8 cellular contexts compared by ENCODE assay signal in genomic region chr16:67666538-67667433, GRCh38. TPM values are rescaled to one million over a fixed set of nuclear protein-coding genes. Genes with fewer than 3 reads are reported as not detected.
DNase-seq lines count a peak whose midpoint lies in the region; ATAC-seq, FAIRE-seq and TF ChIP-seq lines count a peak whose summit lies in the region.

TSS of gene C16orf86 (plus strand) at chr16:67666814. CDS start at chr16:67666971, 157 bp downstream.
TSS of gene ENKD1 (minus strand) at chr16:67666750. CDS start at chr16:67666442, 308 bp downstream.

- no peak within 1 kb of the TSS for H2AFZ ChIP-seq in HCT116 (ENCODE audit: low read depth, low read length, poor library complexity, severe bottlenecking)

- RAD21 ChIA-PET in HCT116 (lab: Charles Lee; ENCODE audit: low non-redundant PET in 1 of 2, low total read pairs in 2 of 2, uncharacterized antibody in 2 of 2, unreplicated experiment in 2 of 2) = no interaction called here

- H3K9me2 ChIP-seq in HCT116 (ENCODE audit: insufficient read depth) = no peaks in the 10 kb centered on the region

- TF ChIP-seq CTCF in HCT116 (IDR thresholded peaks at IDR 0.05 in 2 of 3, conservative IDR thresholded peaks at IDR 0.05 in 1 of 3; ENCODE audit: borderline replicate concordance in 1 of 3, insufficient read depth in 1 of 3, low read depth in 2 of 3, low read length in 2 of 3) (no peak), VCaP (conservative IDR thresholded peaks at IDR 0.05) (no peak)

- no peaks in the 10 kb centered on the region for H3K27me3 ChIP-seq in HCT116 (ENCODE audit: insufficient read depth, low read length)
- H3K27me3 ChIP-seq in small intestine (ENCODE audit: control insufficient read depth in 2 of 2, insufficient read depth in 2 of 2, low read length in 2 of 2) = no peaks in the 10 kb centered on the region

- H3K9ac ChIP-seq in HCT116 (ENCODE audit: low read length) = peak within 1 kb of the TSS; percentile 78

- TF ChIP-seq RAD21 in HCT116 (IDR thresholded peaks at IDR 0.05; ENCODE audit: low read depth) = no peak

- no peak for TF ChIP-seq POLR2A in HCT116 (IDR thresholded peaks at IDR 0.05; ENCODE audit: borderline replicate concordance, extremely low read depth, insufficient read depth, insufficient read length)

- in situ Hi-C loops in T47D (cut with HindIII; ENCODE audit: low pct_unique_long_range_greater_than_20kb, low sequenced_read_pairs) = no loop called here

- ATAC-seq in HCT116 = peak; percentile 62
- no peak for ATAC-seq in GM18519 (IDR thresholded peaks at IDR 0.05; ENCODE audit: low FRiP score, unreplicated experiment)

- peak; percentile 83 for DNase-seq in ELR (ENCODE audit: low read depth)
- peak; percentile 32 for DNase-seq in HCT116 (ENCODE audit: low read depth, low spot score)
- peak; percentile 59 for DNase-seq in NCI-H1105 treated with DMSO at 0.1 percent for 48 hours (lab: John Stamatoyannopoulos, UW)
- DNase-seq in T47D (ENCODE audit: low read depth in 1 of 2, low spot score in 1 of 2) = peak; percentile 83 to 93
- peak; percentile 94 for DNase-seq in iPS-NIHi7 (ENCODE audit: extremely low spot score)
- DNase-seq in small intestine = peak; percentile 75

- FAIRE-seq in small intestine (lab: Jason Lieb, UNC) = no peak

- no peaks in the 10 kb centered on the region for H3K36me3 ChIP-seq in HCT116 (ENCODE audit: control insufficient read depth in 1 of 2, insufficient read depth in 2 of 2, low read length in 2 of 2)
- no peaks in the 10 kb centered on the region for H3K36me3 ChIP-seq in small intestine (ENCODE audit: control insufficient read depth in 2 of 2, insufficient read depth in 2 of 2, low read length in 2 of 2)

- peaks cover 5% of the 10 kb centered on the region; the same call in 1 of the 2 replicates for H3K79me2 ChIP-seq in HCT116 (ENCODE audit: insufficient read depth, low read length)

- peak within 1 kb of the TSS; percentile 63 to 71 for H3K4me3 ChIP-seq in HCT116 (replicated peaks in 1 of 2; ENCODE audit: low read depth in 1 of 2, low read length in 2 of 2)
- peak within 1 kb of the TSS; percentile 42 to 71 for H3K4me3 ChIP-seq in small intestine (ENCODE audit: low read depth in 1 of 2, low read length in 2 of 2)

- H4K20me1 ChIP-seq in HCT116 (ENCODE audit: insufficient read depth) = no peaks in the 10 kb centered on the region

- peak within 1 kb of the TSS; percentile 98 for H3K4me2 ChIP-seq in HCT116 (ENCODE audit: low read length)

- H3K4me1 ChIP-seq in HCT116 (ENCODE audit: control insufficient read depth in 1 of 2, insufficient read depth in 2 of 2, low read length in 2 of 2) = peaks cover 6 to 36% of the 10 kb centered on the region in 2 experiments; a peak in 3 of 4 replicates
- H3K4me1 ChIP-seq in small intestine (ENCODE audit: control insufficient read depth in 2 of 2, insufficient read depth in 1 of 2, low read depth in 1 of 2, low read length in 1 of 2) = no peaks in the 10 kb centered on the region

- no peaks in the 10 kb centered on the region for H3K9me3 ChIP-seq in HCT116 (ENCODE audit: control insufficient read depth in 1 of 2, insufficient read depth in 1 of 2, low read depth in 1 of 2, low read length in 2 of 2)
- H3K9me3 ChIP-seq in small intestine (ENCODE audit: control insufficient read depth, low read depth) = no peaks in the 10 kb centered on the region

- WGBS in small intestine, 3 donors = 6 to 16% (median 11%) methylated on average over 61 to 77 of the region's 77 CpGs

- CTCF ChIA-PET in HCT116 (lab: Charles Lee) = interaction anchor here (1.3 to 2.7 kb wide), 3 partner anchors 120 to 186 kb away, joined by 6 to 22 read pairs (median 7); partner anchors contain the start of gene ATP6V0D1

- POLR2A ChIA-PET in HCT116 (lab: Charles Lee) = no interaction called here

- intact Hi-C loops in HCT116 (cut with micrococcal nuclease) = loop anchor here (1.0 to 10.0 kb wide), 2 partner anchors 104 to 712 kb away; partner anchors contain the start of gene CTCF

- BruUV-seq in HCT116 (replicated peaks; lab: Mats Ljungman, UMichigan) = no TSS peak

- H3K27ac ChIP-seq in HCT116 (ENCODE audit: low read depth, low read length) (peak within 1 kb of the TSS; percentile 50; the same call in 1 of the 2 replicates), VCaP (peak within 1 kb of the TSS; percentile 76), small intestine (ENCODE audit: low read depth in 1 of 2, low read length in 1 of 2) (peak within 1 kb of the TSS; percentile 46 to 82)

TF ChIP-seq in HCT116, 20 proteins besides CTCF, POLR2A, EP300 and RAD21:
- TF ChIP-seq SIN3A (IDR thresholded peaks at IDR 0.05; ENCODE audit: low read depth) = no peak
- no peak for TF ChIP-seq ELF1 (IDR thresholded peaks at IDR 0.05; ENCODE audit: borderline replicate concordance, low read depth)
- TF ChIP-seq CBX3 (IDR thresholded peaks at IDR 0.05; ENCODE audit: low read depth) = no peak
- TF ChIP-seq SRF (IDR thresholded peaks at IDR 0.05; ENCODE audit: low read depth) = no peak
- TF ChIP-seq CEBPB (IDR thresholded peaks at IDR 0.05; ENCODE audit: low read depth) = no peak
- TF ChIP-seq ATF3 (IDR thresholded peaks at IDR 0.05) = no peak
- no peak for TF ChIP-seq REST (IDR thresholded peaks at IDR 0.05; ENCODE audit: low read depth)
- no peak for TF ChIP-seq ZNF274 (IDR thresholded peaks at IDR 0.05; ENCODE audit: low read depth, low read length)
- TF ChIP-seq EGR1 (IDR thresholded peaks at IDR 0.05; ENCODE audit: low read depth) = no peak
- TF ChIP-seq TCF7L2 (IDR thresholded peaks at IDR 0.05; ENCODE audit: borderline replicate concordance, extremely low read depth, insufficient read depth, insufficient read length) = no peak
- peak; percentile 44 for TF ChIP-seq POLR2AphosphoS5 (IDR thresholded peaks at IDR 0.05; ENCODE audit: low read depth, low read length)
- TF ChIP-seq YY1 (IDR thresholded peaks at IDR 0.05; ENCODE audit: extremely low read depth, insufficient replicate concordance, low read depth, low read length) = peak; percentile 16
- no peak for TF ChIP-seq ZFX (IDR thresholded peaks at IDR 0.05)
- no peak for TF ChIP-seq FOSL1 (IDR thresholded peaks at IDR 0.05; ENCODE audit: low read depth)
- no peak for TF ChIP-seq JUND (IDR thresholded peaks at IDR 0.05)
- TF ChIP-seq EZH2 (IDR thresholded peaks at IDR 0.05) = no peak
- TF ChIP-seq ZBTB33 (IDR thresholded peaks at IDR 0.05; ENCODE audit: extremely low read depth, insufficient replicate concordance, low read length) = no peak

RNA-seq across cellular contexts. Expression of gene C16orf86, which starts in this region (rescaled TPM):
- 0.79 TPM for total RNA-seq in HCT116 (2021; ENCODE audit: unreplicated experiment)
- 0.23 and 0.25 TPM in 2 replicates for polyA plus RNA-seq in HCT116 (2012)
- 1 to 10 TPM in 2 of 3 donors, not detected in 1; 1.9 to 3.2 TPM for polyA plus RNA-seq in small intestine

RNA-seq across cellular contexts. Expression of gene ENKD1, which starts in this region (rescaled TPM):
- 16.8 TPM for total RNA-seq in HCT116 (2021; ENCODE audit: unreplicated experiment)
- 19.8 and 20.2 TPM in 2 replicates for polyA plus RNA-seq in HCT116 (2012)
- 10 to 100 TPM in 2 of 3 donors, 1 to 10 TPM in 1; 4.1 to 13.2 (median 13.0) TPM for polyA plus RNA-seq in small intestine

Comparison
In these comparisons a context has a peak if more than half of its experiments do, and no peak if none do; other contexts are left out.
1. DNase-seq: peak in every context shown above with its lines; median percentile 94 in iPS-NIHi7; 88 in T47D; 83 in ELR; 75 in small intestine; 59 in NCI-H1105 treated with DMSO at 0.1 percent for 48 hours; 32 in HCT116.